1 cellular context compared by ENCODE assay signal in the genomic region with DNA sequence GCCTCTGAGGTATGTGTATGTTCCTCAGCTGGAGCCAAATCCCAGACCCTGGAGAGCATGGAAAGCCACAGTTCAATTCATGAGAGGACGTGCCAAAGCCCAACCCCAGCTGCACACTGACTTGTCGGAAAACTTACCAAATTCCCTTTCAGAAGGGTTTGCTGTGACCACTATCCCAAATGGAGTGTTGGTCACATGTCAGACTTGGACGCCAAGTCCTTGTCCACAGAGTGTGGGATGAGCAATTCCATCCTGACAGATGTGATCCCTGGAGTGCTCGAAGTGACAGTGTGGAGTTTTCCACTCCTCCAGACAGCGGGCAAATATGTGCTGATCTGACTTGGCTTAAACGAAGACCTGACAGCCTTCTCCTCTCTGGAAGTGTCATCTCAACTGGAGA.
TF ChIP-seq lines count a peak whose summit lies in the region.

No MANE protein-coding gene starts in this region.

TF ChIP-seq in HepG2, 621 proteins besides CTCF, POLR2A, EP300 and RAD21 (continued from another document):
- TF ChIP-seq, protein P1, sequence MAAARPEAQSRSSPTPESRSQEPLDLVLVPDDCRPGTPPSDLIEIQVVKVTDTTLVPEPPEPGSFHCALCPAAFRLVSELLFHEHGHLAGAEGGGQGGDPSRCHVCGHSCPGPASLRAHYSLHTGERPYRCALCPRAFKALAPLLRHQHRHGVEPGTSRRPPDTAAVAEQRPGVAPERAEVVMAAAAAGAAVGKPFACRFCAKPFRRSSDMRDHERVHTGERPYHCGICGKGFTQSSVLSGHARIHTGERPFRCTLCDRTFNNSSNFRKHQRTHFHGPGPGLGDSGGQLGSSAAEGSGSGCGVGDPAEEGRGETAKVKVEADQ (CRISPR knock-in tag; IDR thresholded peaks at IDR 0.05; ENCODE audit: borderline replicate concordance) = no peak
- TF ChIP-seq HNF4G (IDR thresholded peaks at IDR 0.05; ENCODE audit: borderline replicate concordance, low read depth, low read length) (no peak), HNF4G (CRISPR knock-in tag; IDR thresholded peaks at IDR 0.05; ENCODE audit: borderline replicate concordance, low read depth) (no peak), NFE2L2 (IDR thresholded peaks at IDR 0.05; ENCODE audit: low read length) (no peak), XRCC5 (optimal IDR thresholded peaks at IDR 0.05; ENCODE audit: low read length) (no peak), HNRNPK (IDR thresholded peaks at IDR 0.05; ENCODE audit: low read depth, low read length, poor library complexity, severe bottlenecking) (no peak)
- TF ChIP-seq, protein P2, sequence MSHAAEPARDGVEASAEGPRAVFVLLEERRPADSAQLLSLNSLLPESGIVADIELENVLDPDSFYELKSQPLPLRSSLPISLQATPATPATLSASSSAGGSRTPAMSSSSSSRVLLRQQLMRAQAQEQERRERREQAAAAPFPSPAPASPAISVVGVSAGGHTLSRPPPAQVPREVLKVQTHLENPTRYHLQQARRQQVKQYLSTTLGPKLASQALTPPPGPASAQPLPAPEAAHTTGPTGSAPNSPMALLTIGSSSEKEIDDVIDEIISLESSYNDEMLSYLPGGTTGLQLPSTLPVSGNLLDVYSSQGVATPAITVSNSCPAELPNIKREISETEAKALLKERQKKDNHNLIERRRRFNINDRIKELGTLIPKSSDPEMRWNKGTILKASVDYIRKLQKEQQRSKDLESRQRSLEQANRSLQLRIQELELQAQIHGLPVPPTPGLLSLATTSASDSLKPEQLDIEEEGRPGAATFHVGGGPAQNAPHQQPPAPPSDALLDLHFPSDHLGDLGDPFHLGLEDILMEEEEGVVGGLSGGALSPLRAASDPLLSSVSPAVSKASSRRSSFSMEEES (CRISPR knock-in tag; IDR thresholded peaks at IDR 0.05) = no peak
- TF ChIP-seq, protein P3, sequence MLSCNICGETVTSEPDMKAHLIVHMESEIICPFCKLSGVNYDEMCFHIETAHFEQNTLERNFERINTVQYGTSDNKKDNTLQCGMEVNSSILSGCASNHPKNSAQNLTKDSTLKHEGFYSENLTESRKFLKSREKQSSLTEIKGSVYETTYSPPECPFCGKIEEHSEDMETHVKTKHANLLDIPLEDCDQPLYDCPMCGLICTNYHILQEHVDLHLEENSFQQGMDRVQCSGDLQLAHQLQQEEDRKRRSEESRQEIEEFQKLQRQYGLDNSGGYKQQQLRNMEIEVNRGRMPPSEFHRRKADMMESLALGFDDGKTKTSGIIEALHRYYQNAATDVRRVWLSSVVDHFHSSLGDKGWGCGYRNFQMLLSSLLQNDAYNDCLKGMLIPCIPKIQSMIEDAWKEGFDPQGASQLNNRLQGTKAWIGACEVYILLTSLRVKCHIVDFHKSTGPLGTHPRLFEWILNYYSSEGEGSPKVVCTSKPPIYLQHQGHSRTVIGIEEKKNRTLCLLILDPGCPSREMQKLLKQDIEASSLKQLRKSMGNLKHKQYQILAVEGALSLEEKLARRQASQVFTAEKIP (CRISPR knock-in tag; IDR thresholded peaks at IDR 0.05; ENCODE audit: borderline replicate concordance) = no peak
- TF ChIP-seq, protein P4, sequence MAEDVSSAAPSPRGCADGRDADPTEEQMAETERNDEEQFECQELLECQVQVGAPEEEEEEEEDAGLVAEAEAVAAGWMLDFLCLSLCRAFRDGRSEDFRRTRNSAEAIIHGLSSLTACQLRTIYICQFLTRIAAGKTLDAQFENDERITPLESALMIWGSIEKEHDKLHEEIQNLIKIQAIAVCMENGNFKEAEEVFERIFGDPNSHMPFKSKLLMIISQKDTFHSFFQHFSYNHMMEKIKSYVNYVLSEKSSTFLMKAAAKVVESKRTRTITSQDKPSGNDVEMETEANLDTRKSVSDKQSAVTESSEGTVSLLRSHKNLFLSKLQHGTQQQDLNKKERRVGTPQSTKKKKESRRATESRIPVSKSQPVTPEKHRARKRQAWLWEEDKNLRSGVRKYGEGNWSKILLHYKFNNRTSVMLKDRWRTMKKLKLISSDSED (CRISPR knock-in tag; IDR thresholded peaks at IDR 0.05) = no peak
- TF ChIP-seq, protein P5, sequence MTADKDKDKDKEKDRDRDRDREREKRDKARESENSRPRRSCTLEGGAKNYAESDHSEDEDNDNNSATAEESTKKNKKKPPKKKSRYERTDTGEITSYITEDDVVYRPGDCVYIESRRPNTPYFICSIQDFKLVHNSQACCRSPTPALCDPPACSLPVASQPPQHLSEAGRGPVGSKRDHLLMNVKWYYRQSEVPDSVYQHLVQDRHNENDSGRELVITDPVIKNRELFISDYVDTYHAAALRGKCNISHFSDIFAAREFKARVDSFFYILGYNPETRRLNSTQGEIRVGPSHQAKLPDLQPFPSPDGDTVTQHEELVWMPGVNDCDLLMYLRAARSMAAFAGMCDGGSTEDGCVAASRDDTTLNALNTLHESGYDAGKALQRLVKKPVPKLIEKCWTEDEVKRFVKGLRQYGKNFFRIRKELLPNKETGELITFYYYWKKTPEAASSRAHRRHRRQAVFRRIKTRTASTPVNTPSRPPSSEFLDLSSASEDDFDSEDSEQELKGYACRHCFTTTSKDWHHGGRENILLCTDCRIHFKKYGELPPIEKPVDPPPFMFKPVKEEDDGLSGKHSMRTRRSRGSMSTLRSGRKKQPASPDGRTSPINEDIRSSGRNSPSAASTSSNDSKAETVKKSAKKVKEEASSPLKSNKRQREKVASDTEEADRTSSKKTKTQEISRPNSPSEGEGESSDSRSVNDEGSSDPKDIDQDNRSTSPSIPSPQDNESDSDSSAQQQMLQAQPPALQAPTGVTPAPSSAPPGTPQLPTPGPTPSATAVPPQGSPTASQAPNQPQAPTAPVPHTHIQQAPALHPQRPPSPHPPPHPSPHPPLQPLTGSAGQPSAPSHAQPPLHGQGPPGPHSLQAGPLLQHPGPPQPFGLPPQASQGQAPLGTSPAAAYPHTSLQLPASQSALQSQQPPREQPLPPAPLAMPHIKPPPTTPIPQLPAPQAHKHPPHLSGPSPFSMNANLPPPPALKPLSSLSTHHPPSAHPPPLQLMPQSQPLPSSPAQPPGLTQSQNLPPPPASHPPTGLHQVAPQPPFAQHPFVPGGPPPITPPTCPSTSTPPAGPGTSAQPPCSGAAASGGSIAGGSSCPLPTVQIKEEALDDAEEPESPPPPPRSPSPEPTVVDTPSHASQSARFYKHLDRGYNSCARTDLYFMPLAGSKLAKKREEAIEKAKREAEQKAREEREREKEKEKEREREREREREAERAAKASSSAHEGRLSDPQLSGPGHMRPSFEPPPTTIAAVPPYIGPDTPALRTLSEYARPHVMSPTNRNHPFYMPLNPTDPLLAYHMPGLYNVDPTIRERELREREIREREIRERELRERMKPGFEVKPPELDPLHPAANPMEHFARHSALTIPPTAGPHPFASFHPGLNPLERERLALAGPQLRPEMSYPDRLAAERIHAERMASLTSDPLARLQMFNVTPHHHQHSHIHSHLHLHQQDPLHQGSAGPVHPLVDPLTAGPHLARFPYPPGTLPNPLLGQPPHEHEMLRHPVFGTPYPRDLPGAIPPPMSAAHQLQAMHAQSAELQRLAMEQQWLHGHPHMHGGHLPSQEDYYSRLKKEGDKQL (CRISPR knock-in tag; IDR thresholded peaks at IDR 0.05; ENCODE audit: low read depth) = no peak
TF ChIP-seq in HepG2: peak in this region for 0.
